19 cellular contexts compared by ENCODE assay signal in the genomic region with DNA sequence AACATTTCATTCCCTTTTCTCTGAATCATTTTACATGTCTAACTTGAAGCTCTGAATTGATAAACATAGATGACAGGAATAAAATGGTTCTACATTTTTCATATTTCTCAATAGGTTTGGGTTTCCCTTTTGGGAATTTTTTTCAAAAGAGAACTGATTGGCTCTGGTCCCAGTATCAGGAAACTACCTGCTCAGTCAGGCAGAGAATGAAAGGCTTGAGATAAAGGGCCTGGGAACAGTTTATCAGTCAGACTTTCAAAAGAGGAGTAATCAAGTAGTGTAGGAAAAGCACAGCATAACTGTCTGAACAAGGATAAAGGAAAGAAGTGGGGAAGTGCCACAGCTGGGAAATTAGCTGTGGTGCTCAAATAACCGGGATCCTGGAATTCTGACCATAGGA. TPM values are rescaled to one million over a fixed set of nuclear protein-coding genes. Genes with fewer than 3 reads are reported as not detected.
DNase-seq lines count a peak whose midpoint lies in the region; ATAC-seq and TF ChIP-seq lines count a peak whose summit lies in the region.
"Had no signal": no experiment of that assay in that cellular context is flagged by ENCODE, and none has a peak within 500 bp of the region (broad histone marks: within the 10 kb centered on the region; RNA-seq: fewer than 3 reads in every experiment).

No MANE protein-coding gene starts in this region.

- TF ChIP-seq POLR2A in heart left ventricle (IDR thresholded peaks at IDR 0.05): no peak
- no peak for TF ChIP-seq POLR2A in body of pancreas (IDR thresholded peaks at IDR 0.05)

- H3K27me3 ChIP-seq in right atrium auricular region (no peaks in the 10 kb centered on the region), heart left ventricle (peaks cover 0 to 8% (median 0%) of the 10 kb centered on the region in 9 donors), body of pancreas (no peaks in the 10 kb centered on the region), neural progenitor cell (no peaks in the 10 kb centered on the region), upper lobe of right lung (no peaks in the 10 kb centered on the region)
- H3K27me3 ChIP-seq: BLaER1 had no signal

- no peaks in the 10 kb centered on the region for H3K36me3 ChIP-seq in right atrium auricular region
- no peaks in the 10 kb centered on the region for H3K36me3 ChIP-seq in heart left ventricle
- H3K36me3 ChIP-seq in body of pancreas (replicated peaks in 1 of 2; ENCODE audit: insufficient read depth in 1 of 2, low read depth in 2 of 2): no peaks in the 10 kb centered on the region
- H3K36me3 ChIP-seq in neural progenitor cell: no peaks in the 10 kb centered on the region
- no peaks in the 10 kb centered on the region for H3K36me3 ChIP-seq in upper lobe of right lung
- H3K36me3 ChIP-seq: BLaER1 had no signal

- no peak for ATAC-seq in heart left ventricle
- peak; percentile 40 for ATAC-seq in body of pancreas
- ATAC-seq in GM21390 (IDR thresholded peaks at IDR 0.05; ENCODE audit: unreplicated experiment): no peak
- no peak for ATAC-seq in upper lobe of right lung
- ATAC-seq: K562 had no signal

- H3K4me1 Mint-ChIP-seq in neural progenitor cell: peaks cover 3% of the 10 kb centered on the region

- intact Hi-C loops in heart left ventricle (cut with DNase I) (no loop called here), body of pancreas (cut with DNase I) (no loop called here), upper lobe of right lung (cut with DNase I) (no loop called here)

- no peaks in the 10 kb centered on the region for H3K9me3 Mint-ChIP-seq in neural progenitor cell

- no peak overlapping the region for H3K4me3 ChIP-seq in right atrium auricular region
- H3K4me3 ChIP-seq in heart left ventricle: no peak overlapping the region
- H3K4me3 ChIP-seq in body of pancreas: no peak overlapping the region
- no peak overlapping the region for H3K4me3 ChIP-seq in neural progenitor cell
- no peak overlapping the region for H3K4me3 ChIP-seq in upper lobe of right lung
- H3K4me3 ChIP-seq: BLaER1, K562, SK-N-MC had no signal

- DNase-seq in right atrium auricular region (ENCODE audit: low spot score) (peak; percentile 18), heart left ventricle (no peak), body of pancreas (no peak), neural progenitor cell (ENCODE audit: low spot score) (peak; percentile 36), upper lobe of right lung (no peak)
- DNase-seq in stimulated activated CD4-positive, alpha-beta T cell treated with anti-CD3 and anti-CD28 coated beads, Interleukin-15, amount 100 ng/mL, for 24 hours: no peak
- DNase-seq: CD4-positive, alpha-beta memory T cell; NCI-H1417; NCI-H187 treated with DMSO at 0.1 percent for 48 hours; NCI-H2171 treated with DMSO at 0.1 percent for 48 hours; NCI-H510A; NCI-H774; SHP77 had no signal

- no peak overlapping the region for H3K27ac ChIP-seq in right atrium auricular region
- no peak overlapping the region for H3K27ac ChIP-seq in heart left ventricle
- H3K27ac ChIP-seq in body of pancreas: peak overlapping the region in 2 of 4 donors; percentile 13 to 47
- peak overlapping the region; percentile 74 for H3K27ac ChIP-seq in neural progenitor cell
- H3K27ac ChIP-seq in upper lobe of right lung: no peak overlapping the region
- H3K27ac ChIP-seq: BLaER1, SK-N-MC had no signal

- no peak overlapping the region for H3K27ac Mint-ChIP-seq in neural progenitor cell

- 11 to 25% (median 15%) methylated on average over 1 of the region's 1 CpG for WGBS in heart left ventricle, 4 donors
- WGBS in body of pancreas, 2 donors: 35 to 41% methylated on average over 1 of the region's 1 CpG

- no peak overlapping the region for H3K9ac ChIP-seq in neural progenitor cell
- H3K9ac ChIP-seq: BLaER1 had no signal

- H4K20me1 ChIP-seq in neural progenitor cell (ENCODE audit: low read depth): no peaks in the 10 kb centered on the region
- H4K20me1 ChIP-seq: BLaER1 had no signal

- peaks cover 4% of the 10 kb centered on the region for H3K27me3 Mint-ChIP-seq in neural progenitor cell (ENCODE audit: insufficient read depth, low read depth)

- no peaks in the 10 kb centered on the region for H3K36me3 Mint-ChIP-seq in neural progenitor cell
- H3K36me3 Mint-ChIP-seq: CD4-positive, alpha-beta memory T cell had no signal

- peaks cover 8% of the 10 kb centered on the region for H3F3A ChIP-seq in neural progenitor cell (ENCODE audit: low read depth)

- H3K79me2 ChIP-seq in neural progenitor cell (ENCODE audit: low read depth): no peaks in the 10 kb centered on the region

- TF ChIP-seq CTCF in right atrium auricular region (IDR thresholded peaks at IDR 0.05) (no peak), heart left ventricle (IDR thresholded peaks at IDR 0.05) (no peak), body of pancreas (IDR thresholded peaks at IDR 0.05) (no peak), neural progenitor cell (IDR thresholded peaks at IDR 0.05) (no peak), upper lobe of right lung (IDR thresholded peaks at IDR 0.05) (no peak)

- H3K4me1 ChIP-seq in right atrium auricular region (no peaks in the 10 kb centered on the region), heart left ventricle (peaks cover 0 to 4% (median 0%) of the 10 kb centered on the region in 12 donors), body of pancreas (no peaks in the 10 kb centered on the region), neural progenitor cell (peaks cover 10% of the 10 kb centered on the region), upper lobe of right lung (no peaks in the 10 kb centered on the region)

- H3K4me2 ChIP-seq in neural progenitor cell: peak overlapping the region; percentile 31
- H3K4me2 ChIP-seq: BLaER1 had no signal

- H2AFZ ChIP-seq in neural progenitor cell (replicated peaks): peak overlapping the region; percentile 21

- no peaks in the 10 kb centered on the region for H3K9me3 ChIP-seq in right atrium auricular region
- no peaks in the 10 kb centered on the region for H3K9me3 ChIP-seq in heart left ventricle
- no peaks in the 10 kb centered on the region for H3K9me3 ChIP-seq in body of pancreas
- H3K9me3 ChIP-seq in neural progenitor cell (ENCODE audit: low read depth): no peaks in the 10 kb centered on the region
- H3K9me3 ChIP-seq in upper lobe of right lung: no peaks in the 10 kb centered on the region
- H3K9me3 ChIP-seq: BLaER1 had no signal

- H3K4me3 Mint-ChIP-seq in neural progenitor cell: no peak overlapping the region
- H3K4me3 Mint-ChIP-seq: CD4-positive, alpha-beta memory T cell had no signal

RNA-seq across cellular contexts. Expression of a gene that starts 28.3 kb away (rescaled TPM):
- total RNA-seq in right atrium auricular region (not detected), heart left ventricle (under 1 TPM in 1 of 9 donors, not detected in 8; 0.48 TPM), body of pancreas (1 to 10 TPM in 1 of 2 donors, not detected in 1; 2.6 TPM), neural progenitor cell (ENCODE audit: low replicate concordance) (not detected in 2 replicates), upper lobe of right lung (4.9 TPM)
- 1 to 10 TPM in 1 of 2 donors, not detected in 1; 1.1 TPM for polyA plus RNA-seq in heart left ventricle
- total RNA-seq: A673, OCI-LY7 had no signal
- polyA plus RNA-seq: K562 had no signal

RNA-seq across cellular contexts. Expression of a gene that starts 39.6 kb away (rescaled TPM):
- total RNA-seq in right atrium auricular region: not detected
- not detected for total RNA-seq in heart left ventricle
- polyA plus RNA-seq in heart left ventricle: not detected
- not detected for total RNA-seq in body of pancreas
- total RNA-seq in neural progenitor cell (ENCODE audit: low replicate concordance): not detected in 2 replicates
- not detected for total RNA-seq in upper lobe of right lung
- total RNA-seq: A673; CD4-positive, alpha-beta memory T cell; K562; OCI-LY7 had no signal
- polyA plus RNA-seq: CD4-positive, alpha-beta memory T cell; K562 had no signal

RNA-seq across cellular contexts. Expression of a gene that starts 57.2 kb away (rescaled TPM):
- total RNA-seq in right atrium auricular region (not detected), heart left ventricle (not detected), body of pancreas (not detected), neural progenitor cell (ENCODE audit: low replicate concordance) (not detected in 2 replicates), upper lobe of right lung (not detected)
- polyA plus RNA-seq in heart left ventricle: not detected
- total RNA-seq: A673; CD4-positive, alpha-beta memory T cell; K562; OCI-LY7 had no signal
- polyA plus RNA-seq: CD4-positive, alpha-beta memory T cell; K562 had no signal

Comparison
In these comparisons a context has a peak if more than half of its experiments do, and no peak if none do; other contexts are left out.
1. DNase-seq: peak in right atrium auricular region (single experiment) and neural progenitor cell (single experiment); none in heart left ventricle (0 of 5), body of pancreas (0 of 4), stimulated activated CD4-positive, alpha-beta T cell treated with anti-CD3 and anti-CD28 coated beads, Interleukin-15, amount 100 ng/mL, for 24 hours (single experiment) and upper lobe of right lung (single experiment).